Comparison of ENCODE assay signal across 8 cellular contexts in genomic region chr17:41917957-41918391, GRCh38. TPM values are rescaled to one million over a fixed set of nuclear protein-coding genes. Genes with fewer than 3 reads are reported as not detected.
DNase-seq lines count a peak whose midpoint lies in the region; ATAC-seq and TF ChIP-seq lines count a peak whose summit lies in the region.

No MANE protein-coding gene starts in this region.

- H3K9me3 Mint-ChIP-seq in central memory CD8-positive, alpha-beta T cell, result no peaks in the 10 kb centered on the region

- peaks cover 0 to under 1% (median 0%) of the 10 kb centered on the region in 4 donors for H3K36me3 ChIP-seq in liver (ENCODE audit: control insufficient read depth in 4 of 4, insufficient read depth in 3 of 4, low read depth in 1 of 4, low read length in 3 of 4)

- H3K9me3 ChIP-seq in liver (ENCODE audit: control insufficient read depth in 4 of 4, low read length in 3 of 4), result no peaks in the 10 kb centered on the region

- peak; percentile 24 for ATAC-seq in central memory CD8-positive, alpha-beta T cell (replicated peaks; ENCODE audit: extremely low read depth, poor library complexity, severe bottlenecking)
- no peak for ATAC-seq in HG03565 (IDR thresholded peaks at IDR 0.05; ENCODE audit: unreplicated experiment)

- H3K4me3 ChIP-seq in Jurkat, Clone E6-1 (ENCODE audit: low read length), result peak overlapping the region; percentile 94
- peak overlapping the region; percentile 81 to 93 (median 93) for H3K4me3 ChIP-seq in liver (ENCODE audit: low read depth in 1 of 3, low read length in 3 of 3)

- DNase-seq in DMS153 treated with DMSO at 0.1 percent for 48 hours (lab: John Stamatoyannopoulos, UW; ENCODE audit: unreplicated experiment) (peak; percentile 16), DMS153 (lab: John Stamatoyannopoulos, UW) (no peak), T1000 (lab: John Stamatoyannopoulos, UW) (peak; percentile 33)
- no peak for DNase-seq in Jurkat, Clone E6-1 (ENCODE audit: low read depth, low spot score)
- DNase-seq in central memory CD8-positive, alpha-beta T cell (ENCODE audit: low spot score in 2 of 2), result peak; percentile 30 to 33
- DNase-seq in stimulated activated CD4-positive, alpha-beta T cell treated with anti-CD3 and anti-CD28 coated beads, TNF-alpha, amount 100 ng/mL, for 24 hours (ENCODE audit: low read depth in 3 of 3), result peak in 2 of 3 experiments; percentile 14 to 37

- peaks cover 7% of the 10 kb centered on the region for H3K36me3 Mint-ChIP-seq in central memory CD8-positive, alpha-beta T cell (ENCODE audit: insufficient read depth)

- no peak for TF ChIP-seq CTCF in liver (IDR thresholded peaks at IDR 0.05; ENCODE audit: low read depth, low read length, missing input control)

- H3K27ac ChIP-seq in liver (ENCODE audit: low read depth in 1 of 2, low read length in 2 of 2), result peak overlapping the region; percentile 80 to 94

- H3K27me3 Mint-ChIP-seq in central memory CD8-positive, alpha-beta T cell, result no peaks in the 10 kb centered on the region

- peak overlapping the region; percentile 76 to 98 for H3K9ac ChIP-seq in liver (ENCODE audit: low read depth in 1 of 2, low read length in 2 of 2)

- peaks cover 12 to 44% (median 33%) of the 10 kb centered on the region in 4 donors for H3K4me1 ChIP-seq in liver (ENCODE audit: control insufficient read depth in 4 of 4, insufficient read depth in 4 of 4, low read length in 3 of 4)

- H3K27ac Mint-ChIP-seq in central memory CD8-positive, alpha-beta T cell (ENCODE audit: low read depth), result peak overlapping the region; percentile 78

- under 1% methylated on average over 30 of the region's 30 CpGs for WGBS in liver

- H3K4me1 Mint-ChIP-seq in central memory CD8-positive, alpha-beta T cell, result peaks cover 34% of the 10 kb centered on the region

- peak overlapping the region; percentile 92 for H3K4me3 Mint-ChIP-seq in central memory CD8-positive, alpha-beta T cell

- no peaks in the 10 kb centered on the region for H3K27me3 ChIP-seq in liver (ENCODE audit: control insufficient read depth in 4 of 4, insufficient read depth in 4 of 4, low read length in 3 of 4)

- no peak for TF ChIP-seq RAD21 in liver (IDR thresholded peaks at IDR 0.05)

TF ChIP-seq in liver, 16 proteins besides CTCF, POLR2A, EP300 and RAD21:
- TF ChIP-seq FOXA2 (IDR thresholded peaks at IDR 0.05) (no peak), TAF1 (conservative IDR thresholded peaks at IDR 0.05) (no peak)
- TF ChIP-seq, protein P1, sequence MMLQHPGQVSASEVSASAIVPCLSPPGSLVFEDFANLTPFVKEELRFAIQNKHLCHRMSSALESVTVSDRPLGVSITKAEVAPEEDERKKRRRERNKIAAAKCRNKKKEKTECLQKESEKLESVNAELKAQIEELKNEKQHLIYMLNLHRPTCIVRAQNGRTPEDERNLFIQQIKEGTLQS (IDR thresholded peaks at IDR 0.05), result no peak

RNA-seq across cellular contexts. Expression of gene ACLY, which starts 0.8 kb away (rescaled TPM):
- polyA plus RNA-seq in Jurkat, Clone E6-1 (2012; ENCODE audit: insufficient read depth, insufficient read length), result 100 TPM
- 100 to 1,000 TPM in 1 of 2 donors, 10 to 100 TPM in 1; 55.4 to 133 TPM for total RNA-seq in liver
- polyA plus RNA-seq in liver, result 10 to 100 TPM; 12.1 to 18.8 TPM

RNA-seq across cellular contexts. Expression of gene ODAD4, which starts 12.4 kb away (rescaled TPM):
- 1.5 TPM for polyA plus RNA-seq in Jurkat, Clone E6-1 (2012; ENCODE audit: insufficient read depth, insufficient read length)
- total RNA-seq in liver, result 1 to 10 TPM in 1 of 2 donors, under 1 TPM in 1; 0.25 to 1.0 TPM
- polyA plus RNA-seq in liver, result under 1 TPM; 0.07 to 0.21 TPM

RNA-seq across cellular contexts. Expression of gene CNP, which starts 48.6 kb away (rescaled TPM):
- polyA plus RNA-seq in Jurkat, Clone E6-1 (2012; ENCODE audit: insufficient read depth, insufficient read length), result 68.1 TPM
- total RNA-seq in liver, result 10 to 100 TPM; 25.3 to 29.6 TPM
- 10 to 100 TPM; 30.7 to 38.3 TPM for polyA plus RNA-seq in liver

RNA-seq across cellular contexts. Expression of gene KLHL11, which starts 52.8 kb away (rescaled TPM):
- polyA plus RNA-seq in Jurkat, Clone E6-1 (2012; ENCODE audit: insufficient read depth, insufficient read length), result 1.7 TPM
- total RNA-seq in liver, result 10 to 100 TPM; 11.9 to 12.6 TPM
- polyA plus RNA-seq in liver, result 1 to 10 TPM in 1 of 2 donors, under 1 TPM in 1; 0.68 to 2.4 TPM

Comparison
In these comparisons a context has a peak if more than half of its experiments do, and no peak if none do; other contexts are left out.
1. DNase-seq: peak in DMS153 treated with DMSO at 0.1 percent for 48 hours (single experiment), T1000 (single experiment), central memory CD8-positive, alpha-beta T cell (2 of 2) and stimulated activated CD4-positive, alpha-beta T cell treated with anti-CD3 and anti-CD28 coated beads, TNF-alpha, amount 100 ng/mL, for 24 hours (2 of 3); none in DMS153 (single experiment) and Jurkat, Clone E6-1 (single experiment).